Comparison of ENCODE assay signal across 1 cellular context in the genomic region with DNA sequence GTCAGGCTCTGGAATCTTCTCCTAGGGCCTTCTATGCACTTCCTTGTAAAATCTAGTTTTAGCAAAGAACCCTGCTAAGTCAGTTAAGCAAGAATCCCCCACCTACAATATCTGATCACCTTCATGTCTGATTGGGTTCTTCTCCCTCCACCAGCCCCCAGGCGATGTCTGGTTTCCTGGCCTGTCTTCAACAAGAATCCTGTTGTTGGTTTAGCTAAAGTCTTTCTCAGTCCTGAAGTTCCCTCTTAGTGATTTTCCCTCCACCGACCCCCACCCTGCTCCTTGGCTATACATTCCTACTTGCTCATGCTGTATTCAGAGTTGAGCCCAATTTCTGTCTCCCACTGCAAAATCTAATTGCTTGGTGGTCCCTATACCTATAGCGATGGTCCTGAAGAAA.
TF ChIP-seq lines count a peak whose summit lies in the region.

No MANE protein-coding gene starts in this region.

TF ChIP-seq in GM23338, 12 proteins besides CTCF, POLR2A, EP300 and RAD21 (continued from another document):
- TF ChIP-seq EZH2 (IDR thresholded peaks at IDR 0.05; ENCODE audit: low read depth, unreplicated experiment): no peak
- TF ChIP-seq CREB1 (CRISPR knock-in tag; IDR thresholded peaks at IDR 0.05; ENCODE audit: low read depth): no peak
- no peak for TF ChIP-seq JUNB (IDR thresholded peaks at IDR 0.05; ENCODE audit: unreplicated experiment)
- TF ChIP-seq, protein P1, sequence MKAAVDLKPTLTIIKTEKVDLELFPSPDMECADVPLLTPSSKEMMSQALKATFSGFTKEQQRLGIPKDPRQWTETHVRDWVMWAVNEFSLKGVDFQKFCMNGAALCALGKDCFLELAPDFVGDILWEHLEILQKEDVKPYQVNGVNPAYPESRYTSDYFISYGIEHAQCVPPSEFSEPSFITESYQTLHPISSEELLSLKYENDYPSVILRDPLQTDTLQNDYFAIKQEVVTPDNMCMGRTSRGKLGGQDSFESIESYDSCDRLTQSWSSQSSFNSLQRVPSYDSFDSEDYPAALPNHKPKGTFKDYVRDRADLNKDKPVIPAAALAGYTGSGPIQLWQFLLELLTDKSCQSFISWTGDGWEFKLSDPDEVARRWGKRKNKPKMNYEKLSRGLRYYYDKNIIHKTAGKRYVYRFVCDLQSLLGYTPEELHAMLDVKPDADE (IDR thresholded peaks at IDR 0.05): no peak
- no peak for TF ChIP-seq POLR2AphosphoS5 (IDR thresholded peaks at IDR 0.05; ENCODE audit: low read depth)
- TF ChIP-seq STAT1 (IDR thresholded peaks at IDR 0.05; ENCODE audit: unreplicated experiment): no peak
- TF ChIP-seq EZH2phosphoT487 (IDR thresholded peaks at IDR 0.05; ENCODE audit: unreplicated experiment): no peak
- no peak for TF ChIP-seq ZNF462 (CRISPR knock-in tag; IDR thresholded peaks at IDR 0.05)
- no peak for TF ChIP-seq NANOG (IDR thresholded peaks at IDR 0.05; ENCODE audit: borderline replicate concordance)
